Comparison of ENCODE assay signal across 30 cellular contexts in genomic region chr10:58957517-58957916, GRCh38.
"Had no signal": no experiment of that assay in that cellular context is flagged by ENCODE, and none has a peak within 500 bp of the region (broad histone marks: within the 10 kb centered on the region; RNA-seq: fewer than 3 reads in every experiment).

No MANE protein-coding gene starts in this region.

- H3K4me1 Mint-ChIP-seq: immature natural killer cell; naive thymus-derived CD4-positive, alpha-beta T cell; neural progenitor cell; stimulated activated naive CD8-positive, alpha-beta T cell treated with anti-CD3 and anti-CD28 coated beads, Interleukin-15, amount 100 ng/mL, for 72 hours had no signal

- H3K27ac Mint-ChIP-seq: effector memory CD8-positive, alpha-beta T cell; immature natural killer cell; mesothelial cell of epicardium; naive thymus-derived CD4-positive, alpha-beta T cell; neural progenitor cell; progenitor cell of endocrine pancreas; stimulated activated naive CD8-positive, alpha-beta T cell treated with anti-CD3 and anti-CD28 coated beads, Interleukin-15, amount 100 ng/mL, for 72 hours had no signal

- FAIRE-seq: endometrium had no signal

- H3K9me3 ChIP-seq: esophagus squamous epithelium, lower lobe of right lung, mucosa of descending colon, suprapubic skin, transverse colon, upper lobe of right lung, uterus had no signal

- H3K36me3 Mint-ChIP-seq: immature natural killer cell; mesothelial cell of epicardium; naive thymus-derived CD4-positive, alpha-beta T cell; neural progenitor cell had no signal

- ATAC-seq: effector memory CD8-positive, alpha-beta T cell; left colon; left ventricle myocardium superior; lower lobe of right lung; mucosa of descending colon; naive thymus-derived CD4-positive, alpha-beta T cell; sciatic nerve; stimulated activated naive CD8-positive, alpha-beta T cell treated with anti-CD3 and anti-CD28 coated beads, Interleukin-15, amount 100 ng/mL, for 72 hours; upper lobe of right lung had no signal

- H3K27me3 Mint-ChIP-seq: progenitor cell of endocrine pancreas had no signal

- H3K27me3 ChIP-seq: esophagus squamous epithelium, suprapubic skin, transverse colon, upper lobe of right lung, uterus had no signal

- DNase-seq: cortex of kidney; effector memory CD8-positive, alpha-beta T cell; erythroblast; esophagus squamous epithelium; foreskin melanocyte; hypothalamus; immature natural killer cell; left colon; left ventricle myocardium superior; lower lobe of right lung; mucosa of descending colon; naive thymus-derived CD4-positive, alpha-beta T cell; stimulated activated CD4-positive, alpha-beta T cell treated with anti-CD3 and anti-CD28 coated beads, Interleukin-12 subunit alpha, Interleukin-12 subunit beta, amount 100 ng/mL, for 4 hours; stimulated activated CD4-positive, alpha-beta T cell treated with anti-CD3 and anti-CD28 coated beads, Interleukin-1b, Interleukin-23, amount 100 ng/mL, for 48 hours; stimulated activated CD4-positive, alpha-beta T cell treated with anti-CD3 and anti-CD28 coated beads, Interleukin-4, amount 100 ng/mL, for 1 hour; stimulated activated CD8-positive, alpha-beta memory T cell treated with anti-CD3 and anti-CD28 coated beads, Interleukin-4, amount 100 ng/mL, for 48 hours; stimulated activated naive CD4-positive, alpha-beta T cell; stimulated activated naive CD8-positive, alpha-beta T cell treated with anti-CD3 and anti-CD28 coated beads, Interleukin-15, amount 100 ng/mL, for 72 hours; transverse colon; upper lobe of right lung; uterus had no signal

- H3K9me3 Mint-ChIP-seq: mesothelial cell of epicardium; nephron; neural progenitor cell; stimulated activated naive CD8-positive, alpha-beta T cell treated with anti-CD3 and anti-CD28 coated beads, Interleukin-15, amount 100 ng/mL, for 72 hours had no signal

- H3K36me3 ChIP-seq: esophagus squamous epithelium, lower lobe of right lung, neural progenitor cell, suprapubic skin, transverse colon, upper lobe of right lung, uterus had no signal

- H3K27ac ChIP-seq: esophagus squamous epithelium, lower lobe of right lung, neural progenitor cell, parathyroid adenoma, suprapubic skin, transverse colon, upper lobe of right lung, uterus had no signal

- H3K4me3 ChIP-seq: esophagus squamous epithelium, lower lobe of right lung, mucosa of descending colon, neural progenitor cell, smooth muscle cell, suprapubic skin, transverse colon, upper lobe of right lung, uterus had no signal

- H3K4me3 Mint-ChIP-seq: effector memory CD8-positive, alpha-beta T cell; immature natural killer cell; mesothelial cell of epicardium; naive thymus-derived CD4-positive, alpha-beta T cell; nephron; neural progenitor cell; stimulated activated naive CD8-positive, alpha-beta T cell treated with anti-CD3 and anti-CD28 coated beads, Interleukin-15, amount 100 ng/mL, for 72 hours had no signal
